8 cellular contexts compared by ENCODE assay signal in genomic region chr10:96271017-96271815, GRCh38. TPM values are rescaled to one million over a fixed set of nuclear protein-coding genes. Genes with fewer than 3 reads are reported as not detected.
DNase-seq lines count a peak whose midpoint lies in the region; ATAC-seq and TF ChIP-seq lines count a peak whose summit lies in the region.

Gene BLNK (minus strand): TSS chr10:96271569. CDS start chr10:96271398, 171 bp downstream.

- no peaks in the 10 kb centered on the region for H4K20me1 ChIP-seq in mammary epithelial cell (ENCODE audit: insufficient read depth, low read length)

- peak within 1 kb of the TSS; percentile 93 for H2AFZ ChIP-seq in mammary epithelial cell (ENCODE audit: low read depth, low read length)

- H3K9me3 ChIP-seq in mammary epithelial cell (replicated peaks; ENCODE audit: insufficient read depth, low read length) (no peaks in the 10 kb centered on the region), muscle layer of duodenum (ENCODE audit: control insufficient read depth in 1 of 2, low read length in 2 of 2) (no peaks in the 10 kb centered on the region)

- dilution Hi-C loops in mammary epithelial cell (cut with HindIII; ENCODE audit: low sequenced_read_pairs): loop anchor here (5.0 kb wide), 1 partner anchor 36 kb away; no protein-coding TSS in a partner anchor

- peaks cover 3% of the 10 kb centered on the region for H3K79me2 ChIP-seq in mammary epithelial cell (ENCODE audit: insufficient read depth, low read length)

- peak within 1 kb of the TSS; percentile 52 to 76 (median 54) for H3K4me3 ChIP-seq in mammary epithelial cell (replicated peaks in 1 of 3; ENCODE audit: insufficient read depth in 1 of 3, low read depth in 2 of 3, low read length in 3 of 3)
- peak within 1 kb of the TSS in 1 of 2 donors; percentile 52 for H3K4me3 ChIP-seq in muscle layer of duodenum (ENCODE audit: low read depth in 1 of 2, low read length in 2 of 2)

- H3K9ac ChIP-seq in mammary epithelial cell (ENCODE audit: insufficient read depth, low read length): peak within 1 kb of the TSS; percentile 39

- no peak for TF ChIP-seq CTCF in mammary epithelial cell (conservative IDR thresholded peaks at IDR 0.05 in 1 of 2, IDR thresholded peaks at IDR 0.05 in 1 of 2; ENCODE audit: extremely low read depth in 1 of 2, insufficient read depth in 1 of 2, low read depth in 1 of 2, low read length in 2 of 2)

- CTCF ChIA-PET in mammary epithelial cell (lab: Charles Lee; ENCODE audit: low non-redundant PET): no interaction called here

- DNase-seq in DMS 273 treated with DMSO at 0.1 percent for 48 hours (lab: John Stamatoyannopoulos, UW) (peak; percentile 35), mammary epithelial cell (peak; percentile 86), T1000 (lab: John Stamatoyannopoulos, UW) (no peak), cortex of kidney (lab: John Stamatoyannopoulos, UW) (no peak)
- DNase-seq in central memory CD4-positive, alpha-beta T cell: no peak

- H3K36me3 ChIP-seq in mammary epithelial cell (ENCODE audit: insufficient read depth, low read length) (no peaks in the 10 kb centered on the region), muscle layer of duodenum (ENCODE audit: control insufficient read depth in 1 of 2, insufficient read depth in 2 of 2, low read length in 2 of 2) (no peaks in the 10 kb centered on the region)

- peak within 1 kb of the TSS; percentile 47 for H3K27ac ChIP-seq in mammary epithelial cell (ENCODE audit: insufficient read depth, low read depth, low read length)
- peak within 1 kb of the TSS; percentile 90 for H3K27ac ChIP-seq in muscle layer of duodenum (ENCODE audit: low read length)

- ATAC-seq in GM19463 (IDR thresholded peaks at IDR 0.05; ENCODE audit: unreplicated experiment): peak; percentile 72
- peak; percentile 70 for ATAC-seq in HG03460 (IDR thresholded peaks at IDR 0.05; ENCODE audit: unreplicated experiment)

- peak within 1 kb of the TSS; percentile 81 for H3K4me2 ChIP-seq in mammary epithelial cell (ENCODE audit: insufficient read depth, low read depth, low read length)

- in situ Hi-C loops in mammary epithelial cell (cut with MboI; ENCODE audit: low sequenced_read_pairs in 2 of 2): no loop called here

- 6% methylated on average over 6 of the region's 6 CpGs for WGBS in mammary epithelial cell (ENCODE audit: low coverage, missing lambda C conversion rate)

- intact Hi-C loops in mammary epithelial cell (cut with micrococcal nuclease): no loop called here

- TSS peak; percentile 83 for BruUV-seq in mammary epithelial cell (replicated peaks; lab: Mats Ljungman, UMichigan)

- H3K4me1 ChIP-seq in mammary epithelial cell (ENCODE audit: insufficient read depth, low read length) (peaks cover 51% of the 10 kb centered on the region), muscle layer of duodenum (ENCODE audit: control insufficient read depth in 1 of 2, insufficient read depth in 2 of 2, low read length in 2 of 2) (peaks cover 11 to 12% of the 10 kb centered on the region in 2 donors)

- no peaks in the 10 kb centered on the region for H3K27me3 ChIP-seq in mammary epithelial cell (ENCODE audit: insufficient read depth, low read length)
- no peaks in the 10 kb centered on the region for H3K27me3 ChIP-seq in muscle layer of duodenum (ENCODE audit: low read depth, low read length)

RNA-seq across cellular contexts. Expression of gene BLNK, which starts in this region (rescaled TPM):
- 1 to 10 TPM; 5.8 to 9.8 TPM for total RNA-seq in mammary epithelial cell
- 2.9 TPM for polyA plus RNA-seq in mammary epithelial cell
- not detected for polyA minus RNA-seq in mammary epithelial cell

Comparison
In these comparisons a context has a peak if more than half of its experiments do, and no peak if none do; other contexts are left out.
1. DNase-seq: peak in DMS 273 treated with DMSO at 0.1 percent for 48 hours (single experiment) and mammary epithelial cell (single experiment); none in T1000 (single experiment), cortex of kidney (single experiment) and central memory CD4-positive, alpha-beta T cell (single experiment).